Comparison of ENCODE assay signal across 14 cellular contexts in genomic region chr11:131888230-131888826, GRCh38.
DNase-seq lines count a peak whose midpoint lies in the region; ATAC-seq and TF ChIP-seq lines count a peak whose summit lies in the region.
"Had no signal": no experiment of that assay in that cellular context is flagged by ENCODE, and none has a peak within 500 bp of the region (broad histone marks: within the 10 kb centered on the region; RNA-seq: fewer than 3 reads in every experiment).

No MANE protein-coding gene starts in this region.

- no peaks in the 10 kb centered on the region for H3K36me3 ChIP-seq in SK-N-MC (ENCODE audit: insufficient read depth, low read length)
- H3K36me3 ChIP-seq: Peyer's patch had no signal

- peak; percentile 56 for DNase-seq in G401 (ENCODE audit: low spot score)
- DNase-seq in SK-N-MC (ENCODE audit: low read depth, low spot score): peak; percentile 28
- peak; percentile 85 for DNase-seq in fibroblast of mammary gland (ENCODE audit: low read depth)
- peak; percentile 32 for DNase-seq in retina
- no peak for DNase-seq in AML-193 (lab: John Stamatoyannopoulos, UW)
- DNase-seq in activated CD8-positive, alpha-beta memory T cell treated with anti-CD3 and anti-CD28 coated beads, Interleukin-2, amount 50 U/mL, for 48 hours: no peak
- DNase-seq: activated CD4-positive, alpha-beta T cell treated with anti-CD3 and anti-CD28 coated beads for 1 hour; activated naive CD4-positive, alpha-beta T cell treated with anti-CD3 and anti-CD28 coated beads for 36 hours; NCI-H2029 treated with DMSO at 0.1 percent for 48 hours; Peyer's patch had no signal

- H3K4me3 ChIP-seq in SK-N-MC (no peak overlapping the region), fibroblast of mammary gland (ENCODE audit: control insufficient read depth, low read depth, low read length) (no peak overlapping the region)
- H3K4me3 ChIP-seq: Peyer's patch had no signal

- in situ Hi-C loops in G401 (cut with HindIII; ENCODE audit: low sequenced_read_pairs): no loop called here

- no peak overlapping the region for H3K27ac ChIP-seq in SK-N-MC
- H3K27ac ChIP-seq: HL-60 had no signal

- ATAC-seq in HG03460 (IDR thresholded peaks at IDR 0.05; ENCODE audit: unreplicated experiment): no peak
- ATAC-seq in HG03378 (IDR thresholded peaks at IDR 0.05; ENCODE audit: unreplicated experiment): no peak
- ATAC-seq: stimulated activated memory B cell treated with anti-CD40 and anti-IgM and Interleukin-4, amounts not matched to agents 10 μg/mL and 1 μg/mL and 100 μg/mL, for 72 hours had no signal

- TF ChIP-seq CTCF in fibroblast of mammary gland (conservative IDR thresholded peaks at IDR 0.05; ENCODE audit: control insufficient read depth, insufficient read depth, low read depth, low read length): no peak

- no peaks in the 10 kb centered on the region for H3K9me3 ChIP-seq in SK-N-MC (ENCODE audit: low read depth, low read length)
- H3K9me3 ChIP-seq: Peyer's patch had no signal

- no peak overlapping the region for H3K9ac ChIP-seq in SK-N-MC (ENCODE audit: insufficient read length)

Comparison
In these comparisons a context has a peak if more than half of its experiments do, and no peak if none do; other contexts are left out.
1. DNase-seq: peak in G401 (single experiment), SK-N-MC (single experiment), fibroblast of mammary gland (single experiment) and retina (single experiment); none in AML-193 (0 of 2) and activated CD8-positive, alpha-beta memory T cell treated with anti-CD3 and anti-CD28 coated beads, Interleukin-2, amount 50 U/mL, for 48 hours (single experiment).